ENCODE assay signal across 10 cellular contexts in the genomic region with DNA sequence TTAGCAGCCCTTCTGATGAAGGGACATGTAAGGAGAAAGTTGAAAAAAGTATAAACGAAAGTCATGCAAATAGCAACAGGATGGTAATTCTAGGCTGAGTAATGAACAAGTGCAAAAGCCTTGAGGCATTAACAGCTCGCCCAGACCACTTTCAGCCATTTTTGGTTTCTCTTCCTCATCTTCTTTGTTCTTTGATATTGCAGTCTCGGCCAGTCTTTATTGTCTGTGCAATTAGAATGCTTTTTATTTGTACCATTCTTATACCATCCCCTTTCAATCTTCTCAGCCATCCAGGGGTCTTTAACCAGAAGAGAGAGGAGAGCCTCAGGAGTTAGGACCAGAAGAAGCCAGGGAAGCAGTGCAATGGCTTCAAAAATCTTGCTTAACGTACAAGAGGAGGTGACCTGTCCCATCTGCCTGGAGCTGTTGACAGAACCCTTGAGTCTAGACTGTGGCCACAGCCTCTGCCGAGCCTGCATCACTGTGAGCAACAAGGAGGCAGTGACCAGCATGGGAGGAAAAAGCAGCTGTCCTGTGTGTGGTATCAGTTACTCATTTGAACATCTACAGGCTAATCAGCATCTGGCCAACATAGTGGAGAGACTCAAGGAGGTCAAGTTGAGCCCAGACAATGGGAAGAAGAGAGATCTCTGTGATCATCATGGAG. TPM values are rescaled to one million over a fixed set of nuclear protein-coding genes. Genes with fewer than 3 reads are reported as not detected.
DNase-seq lines count a peak whose midpoint lies in the region; ATAC-seq, FAIRE-seq and TF ChIP-seq lines count a peak whose summit lies in the region.
"Had no signal": no experiment of that assay in that cellular context is flagged by ENCODE, and none has a peak within 500 bp of the region (broad histone marks: within the 10 kb centered on the region; RNA-seq: fewer than 3 reads in every experiment).

No MANE protein-coding gene starts in this region.

- H3K36me3 Mint-ChIP-seq in stimulated activated memory B cell treated with anti-CD40 and anti-IgM and Interleukin-4, amounts not matched to agents 10 μg/mL and 1 μg/mL and 100 μg/mL, for 72 hours, result peaks cover 61% of the 10 kb centered on the region

- H3K4me1 ChIP-seq in aorta (ENCODE audit: control insufficient read depth in 1 of 2, insufficient read depth in 2 of 2, low read length in 2 of 2) (no peaks in the 10 kb centered on the region), psoas muscle (no peaks in the 10 kb centered on the region)

- WGBS in aorta, 2 donors, result 93 to 95% methylated on average over 5 of the region's 5 CpGs
- 82 to 86% (median 84%) methylated on average over 5 of the region's 5 CpGs for WGBS in psoas muscle, 3 donors

- H3K27me3 Mint-ChIP-seq in stimulated activated memory B cell treated with anti-CD40 and anti-IgM and Interleukin-4, amounts not matched to agents 10 μg/mL and 1 μg/mL and 100 μg/mL, for 72 hours, result no peaks in the 10 kb centered on the region

- H3K4me1 Mint-ChIP-seq in stimulated activated memory B cell treated with anti-CD40 and anti-IgM and Interleukin-4, amounts not matched to agents 10 μg/mL and 1 μg/mL and 100 μg/mL, for 72 hours, result peaks cover 53% of the 10 kb centered on the region

- H3K9me3 Mint-ChIP-seq in stimulated activated memory B cell treated with anti-CD40 and anti-IgM and Interleukin-4, amounts not matched to agents 10 μg/mL and 1 μg/mL and 100 μg/mL, for 72 hours, result no peaks in the 10 kb centered on the region

- peak overlapping the region; percentile 71 for H3K4me3 Mint-ChIP-seq in stimulated activated memory B cell treated with anti-CD40 and anti-IgM and Interleukin-4, amounts not matched to agents 10 μg/mL and 1 μg/mL and 100 μg/mL, for 72 hours

- no peak overlapping the region for H3K27ac ChIP-seq in aorta (ENCODE audit: low read depth in 1 of 2, low read length in 2 of 2)
- no peak overlapping the region for H3K27ac ChIP-seq in psoas muscle

- peaks cover 0 to 6% of the 10 kb centered on the region in 2 donors for H3K36me3 ChIP-seq in aorta (ENCODE audit: control insufficient read depth in 1 of 2, insufficient read depth in 2 of 2, low read length in 1 of 2)
- H3K36me3 ChIP-seq in psoas muscle (ENCODE audit: insufficient read depth in 1 of 2, low read depth in 1 of 2), result no peaks in the 10 kb centered on the region

- ATAC-seq in HG02840 (IDR thresholded peaks at IDR 0.05; ENCODE audit: low FRiP score, unreplicated experiment) (peak; percentile 92), aorta (ENCODE audit: low FRiP score) (no peak), psoas muscle (no peak)
- peak; percentile 94 for ATAC-seq in stimulated activated memory B cell treated with anti-CD40 and anti-IgM and Interleukin-4, amounts not matched to agents 10 μg/mL and 1 μg/mL and 100 μg/mL, for 72 hours

- intact Hi-C loops in aorta (cut with DNase I) (no loop called here), psoas muscle (cut with DNase I) (no loop called here)

- no peaks in the 10 kb centered on the region for H3K27me3 ChIP-seq in aorta (ENCODE audit: control insufficient read depth in 1 of 2, insufficient read depth in 2 of 2, low read length in 1 of 2)
- H3K27me3 ChIP-seq in psoas muscle (ENCODE audit: insufficient read depth in 3 of 3, low read length in 2 of 3), result no peaks in the 10 kb centered on the region

- no peaks in the 10 kb centered on the region for H3K9me3 ChIP-seq in aorta (ENCODE audit: control insufficient read depth, low read length)
- no peaks in the 10 kb centered on the region for H3K9me3 ChIP-seq in psoas muscle

- H3K4me3 ChIP-seq in aorta (ENCODE audit: low read length in 2 of 2) (no peak overlapping the region), psoas muscle (no peak overlapping the region)

- peak; percentile 98 for FAIRE-seq in GM19239 (lab: Jason Lieb, UNC)

- peak overlapping the region; percentile 96 for H3K27ac Mint-ChIP-seq in stimulated activated memory B cell treated with anti-CD40 and anti-IgM and Interleukin-4, amounts not matched to agents 10 μg/mL and 1 μg/mL and 100 μg/mL, for 72 hours

- no peak for TF ChIP-seq CTCF in psoas muscle (IDR thresholded peaks at IDR 0.05)

- DNase-seq in GM19239 (ENCODE audit: insufficient read length, low spot score) (peak; percentile 44), LHCN-M2 (ENCODE audit: low read depth) (peak; percentile 7), cerebellar cortex (ENCODE audit: low spot score) (no peak), aorta (no peak), psoas muscle (no peak)
- DNase-seq: activated T-cell treated with anti-CD3 and anti-CD28 coated beads for 4 hours, posterior cingulate gyrus had no signal

RNA-seq across cellular contexts. Expression of a gene that starts 7.3 kb away (rescaled TPM):
- total RNA-seq in LHCN-M2 (2014; rRNA removed), result 5.8 and 8.0 TPM in 2 replicates
- polyA plus RNA-seq in LHCN-M2 (2012), result 3.3 TPM
- total RNA-seq in aorta, result 1 to 10 TPM; 5.6 to 9.2 TPM
- polyA plus RNA-seq in aorta, result 1 to 10 TPM; 5.1 to 5.8 TPM
- 1 to 10 TPM in 1 of 4 donors, under 1 TPM in 3; 0.48 to 1.3 (median 0.89) TPM for total RNA-seq in psoas muscle
- under 1 TPM; 0.55 to 0.79 (median 0.67) TPM for polyA plus RNA-seq in psoas muscle

RNA-seq across cellular contexts. Expression of a gene that starts 35.7 kb away (rescaled TPM):
- total RNA-seq in LHCN-M2 (2014; rRNA removed) (1.7 and 2.9 TPM in 2 replicates), aorta (1 to 10 TPM; 2.1 to 5.1 TPM), psoas muscle (under 1 TPM in 3 of 4 donors, not detected in 1; 0.44 to 0.78 (median 0.77) TPM)
- polyA plus RNA-seq in LHCN-M2 (2012), result 0.72 TPM
- polyA plus RNA-seq in aorta (1 to 10 TPM; 3.6 to 6.3 TPM), psoas muscle (under 1 TPM; 0.26 to 0.36 (median 0.28) TPM)

RNA-seq across cellular contexts. Expression of a gene that starts 51.4 kb away (rescaled TPM):
- total RNA-seq in LHCN-M2 (2014; rRNA removed), result not detected in 2 replicates
- not detected for polyA plus RNA-seq in LHCN-M2 (2012)
- total RNA-seq in aorta, result not detected
- polyA plus RNA-seq in aorta, result not detected
- not detected for total RNA-seq in psoas muscle
- not detected for polyA plus RNA-seq in psoas muscle
- total RNA-seq: dermis microvascular lymphatic vessel endothelial cell had no signal

RNA-seq across cellular contexts. Expression of a gene that starts 52.8 kb away (rescaled TPM):
- total RNA-seq in LHCN-M2 (2014; rRNA removed), result 31.5 and 36.0 TPM in 2 replicates
- polyA plus RNA-seq in LHCN-M2 (2012), result 16.8 TPM
- 10 to 100 TPM; 38.8 to 42.0 TPM for total RNA-seq in aorta
- 10 to 100 TPM; 16.0 to 21.0 TPM for polyA plus RNA-seq in aorta
- total RNA-seq in psoas muscle, result 1 to 10 TPM; 1.1 to 6.3 (median 3.0) TPM
- 1 to 10 TPM in 2 of 3 donors, under 1 TPM in 1; 0.98 to 2.6 (median 1.6) TPM for polyA plus RNA-seq in psoas muscle

RNA-seq across cellular contexts. Expression of a gene that starts 57.5 kb away (rescaled TPM):
- total RNA-seq in LHCN-M2 (2014; rRNA removed) (71.6 and 90.5 TPM in 2 replicates), aorta (100 to 1,000 TPM in 1 of 2 donors, 10 to 100 TPM in 1; 71.4 to 109 TPM), psoas muscle (10 to 100 TPM in 1 of 4 donors, 1 to 10 TPM in 3; 6.2 to 12.4 (median 7.9) TPM)
- 52.9 TPM for polyA plus RNA-seq in LHCN-M2 (2012)
- polyA plus RNA-seq in aorta (100 to 1,000 TPM in 1 of 2 donors, 10 to 100 TPM in 1; 39.9 to 110 TPM), psoas muscle (1 to 10 TPM; 5.1 to 5.6 (median 5.5) TPM)

Comparison
In these comparisons a context has a peak if more than half of its experiments do, and no peak if none do; other contexts are left out.
1. DNase-seq: peak in GM19239 (single experiment) and LHCN-M2 (single experiment); none in cerebellar cortex (single experiment), aorta (0 of 2) and psoas muscle (0 of 2).
2. ATAC-seq: peak in HG02840 (single experiment) and stimulated activated memory B cell treated with anti-CD40 and anti-IgM and Interleukin-4, amounts not matched to agents 10 μg/mL and 1 μg/mL and 100 μg/mL, for 72 hours (single experiment); none in aorta (single experiment) and psoas muscle (0 of 4).